ENCODE assay signal across 8 cellular contexts in the genomic region with DNA sequence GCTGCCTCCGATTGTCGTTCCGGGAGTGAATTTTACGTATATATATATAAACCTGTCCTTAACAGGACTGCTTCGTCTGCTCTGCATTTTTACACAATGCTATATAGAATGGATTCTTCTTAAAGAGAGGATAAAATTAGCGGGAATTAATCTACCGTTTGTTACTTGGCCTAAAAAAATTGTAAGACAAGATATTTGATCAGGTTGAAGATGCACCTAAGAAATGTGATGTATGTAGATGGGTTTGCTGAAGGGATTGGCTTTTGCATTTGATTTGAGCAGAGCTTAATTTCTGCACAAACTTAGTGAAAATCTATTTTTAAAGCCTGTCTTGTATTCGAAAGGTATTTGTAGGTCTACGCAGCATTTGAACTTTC. TPM values are rescaled to one million over a fixed set of nuclear protein-coding genes. Genes with fewer than 3 reads are reported as not detected.
DNase-seq lines count a peak whose midpoint lies in the region; ATAC-seq and TF ChIP-seq lines count a peak whose summit lies in the region.

No MANE protein-coding gene starts in this region.

- peak overlapping the region; percentile 77 for H3K4me2 ChIP-seq in skeletal muscle satellite cell (ENCODE audit: low read length)

- no peak for ATAC-seq in GM18517 (IDR thresholded peaks at IDR 0.05; ENCODE audit: unreplicated experiment)

- no peak for TF ChIP-seq CTCF in VCaP (conservative IDR thresholded peaks at IDR 0.05)

- peak overlapping the region; percentile 99 for H3K27ac ChIP-seq in VCaP

- DNase-seq in NCI-H2227 treated with DMSO at 0.1 percent for 48 hours (lab: John Stamatoyannopoulos, UW) (peak; percentile 17), NCI-H2227 (lab: John Stamatoyannopoulos, UW; ENCODE audit: unreplicated experiment) (no peak), globus pallidus (ENCODE audit: low spot score) (peak; percentile 47), GDM1 (lab: John Stamatoyannopoulos, UW) (no peak), SIG-M5 (lab: John Stamatoyannopoulos, UW) (no peak)

- no peaks in the 10 kb centered on the region for H3K27me3 ChIP-seq in skeletal muscle satellite cell (ENCODE audit: control insufficient read depth, insufficient read depth, low read length)

- H3K9ac ChIP-seq in skeletal muscle satellite cell (ENCODE audit: low read depth, low read length), result peak overlapping the region; percentile 99

- peaks cover 38% of the 10 kb centered on the region for H3K4me1 ChIP-seq in skeletal muscle satellite cell (ENCODE audit: control insufficient read depth, insufficient read depth, low read length)

- H3K36me3 ChIP-seq in skeletal muscle satellite cell (ENCODE audit: insufficient read depth, low read length), result no peaks in the 10 kb centered on the region

- H3K9me3 ChIP-seq in skeletal muscle satellite cell (replicated peaks; ENCODE audit: low read length), result no peaks in the 10 kb centered on the region

- peak overlapping the region; percentile 96 for H3K4me3 ChIP-seq in skeletal muscle satellite cell (ENCODE audit: low read length)

RNA-seq across cellular contexts. Expression of a gene that starts 1.0 kb away (rescaled TPM):
- total RNA-seq in skeletal muscle satellite cell (2012; rRNA removed), result 125 and 151 TPM in 2 replicates

RNA-seq across cellular contexts. Expression of a gene that starts 58.0 kb away (rescaled TPM):
- total RNA-seq in skeletal muscle satellite cell (2012; rRNA removed), result 0.44 and 1.0 TPM in 2 replicates

Comparison
In these comparisons a context has a peak if more than half of its experiments do, and no peak if none do; other contexts are left out.
1. DNase-seq: peak in NCI-H2227 treated with DMSO at 0.1 percent for 48 hours (single experiment) and globus pallidus (single experiment); none in NCI-H2227 (single experiment), GDM1 (single experiment) and SIG-M5 (single experiment).